Comparison of ENCODE assay signal across 8 cellular contexts in genomic region chr13:97221989-97222700, GRCh38. TPM values are rescaled to one million over a fixed set of nuclear protein-coding genes. Genes with fewer than 3 reads are reported as not detected.
DNase-seq lines count a peak whose midpoint lies in the region; TF ChIP-seq lines count a peak whose summit lies in the region.

Gene MBNL2 (plus strand): TSS chr13:97222333. CDS start chr13:97276236, 53,903 bp downstream.

- H3K36me3 ChIP-seq in SK-N-MC (ENCODE audit: insufficient read depth, low read length) (no peaks in the 10 kb centered on the region), suprapubic skin (no peaks in the 10 kb centered on the region)

- peak within 1 kb of the TSS; percentile 92 for H3K9ac ChIP-seq in SK-N-MC (ENCODE audit: insufficient read length)

- H3K9me3 ChIP-seq in SK-N-MC (ENCODE audit: low read depth, low read length), result no peaks in the 10 kb centered on the region
- H3K9me3 ChIP-seq in suprapubic skin, result no peaks in the 10 kb centered on the region

- H3K9me3 Mint-ChIP-seq in activated naive CD4-positive, alpha-beta T cell treated with anti-CD3 and anti-CD28 coated beads, Interleukin-2, amount 50 U/mL, for 24 hours, result no peaks in the 10 kb centered on the region

- H3K4me3 ChIP-seq in HFF-Myc (replicated peaks; ENCODE audit: low read depth, low read length) (peak within 1 kb of the TSS; percentile 65), SK-N-MC (peak within 1 kb of the TSS; percentile 94), suprapubic skin (peak within 1 kb of the TSS; percentile 57)

- peaks cover 43% of the 10 kb centered on the region for H3K4me1 ChIP-seq in suprapubic skin

- peak within 1 kb of the TSS; percentile 96 for H3K27ac Mint-ChIP-seq in activated naive CD4-positive, alpha-beta T cell treated with anti-CD3 and anti-CD28 coated beads, Interleukin-2, amount 50 U/mL, for 24 hours

- DNase-seq in GM03348 (ENCODE audit: low spot score) (peak; percentile 92), HFF-Myc (ENCODE audit: extremely low read depth, low read depth) (peak; percentile 88), MV-4-11 (lab: John Stamatoyannopoulos, UW) (peak; percentile 27), SK-N-MC (ENCODE audit: low read depth, low spot score) (peak; percentile 79), globus pallidus (ENCODE audit: low spot score) (peak; percentile 99), occipital lobe (lab: John Stamatoyannopoulos, UW) (peak; percentile 94), suprapubic skin (ENCODE audit: low spot score in 2 of 2) (peak; percentile 95 to 97)

- TF ChIP-seq POLR2A in suprapubic skin (IDR thresholded peaks at IDR 0.05), result peak; percentile 22 to 80

- TF ChIP-seq EP300 in suprapubic skin (IDR thresholded peaks at IDR 0.05), result no peak

- WGBS in suprapubic skin, result 4% methylated on average over 15 of the region's 15 CpGs

- no peak for TF ChIP-seq CTCF in HFF-Myc (IDR thresholded peaks at IDR 0.05; ENCODE audit: low read depth, low read length, missing control alignments)
- TF ChIP-seq CTCF in suprapubic skin (IDR thresholded peaks at IDR 0.05), result no peak

- peak within 1 kb of the TSS; percentile 94 for H3K4me3 Mint-ChIP-seq in activated naive CD4-positive, alpha-beta T cell treated with anti-CD3 and anti-CD28 coated beads, Interleukin-2, amount 50 U/mL, for 24 hours

- peak within 1 kb of the TSS; percentile 91 for H3K27ac ChIP-seq in SK-N-MC
- peak within 1 kb of the TSS; percentile 96 for H3K27ac ChIP-seq in suprapubic skin

- no peaks in the 10 kb centered on the region for H3K36me3 Mint-ChIP-seq in activated naive CD4-positive, alpha-beta T cell treated with anti-CD3 and anti-CD28 coated beads, Interleukin-2, amount 50 U/mL, for 24 hours

- no peaks in the 10 kb centered on the region for H3K27me3 ChIP-seq in suprapubic skin

- peaks cover 49% of the 10 kb centered on the region for H3K4me1 Mint-ChIP-seq in activated naive CD4-positive, alpha-beta T cell treated with anti-CD3 and anti-CD28 coated beads, Interleukin-2, amount 50 U/mL, for 24 hours

- H3K27me3 Mint-ChIP-seq in activated naive CD4-positive, alpha-beta T cell treated with anti-CD3 and anti-CD28 coated beads, Interleukin-2, amount 50 U/mL, for 24 hours, result no peaks in the 10 kb centered on the region

RNA-seq across cellular contexts. Expression of gene MBNL2, which starts in this region (rescaled TPM):
- total RNA-seq in occipital lobe, result 29.2 TPM
- 10 to 100 TPM; 64.2 to 92.4 (median 73.4) TPM for total RNA-seq in suprapubic skin

Comparison
In these comparisons a context has a peak if more than half of its experiments do, and no peak if none do; other contexts are left out.
1. Peak in every context shown above with its lines: DNase-seq, H3K4me3 ChIP-seq and H3K27ac ChIP-seq.
2. DNase-seq: peak in every context shown above with its lines; median percentile 99 in globus pallidus; 96 in suprapubic skin; 94 in occipital lobe; 92 in GM03348; 88 in HFF-Myc; 79 in SK-N-MC; 27 in MV-4-11.